ENCODE assay signal across 8 cellular contexts in genomic region chr5:149680810-149681221, GRCh38. TPM values are rescaled to one million over a fixed set of nuclear protein-coding genes. Genes with fewer than 3 reads are reported as not detected.
DNase-seq lines count a peak whose midpoint lies in the region; ATAC-seq, FAIRE-seq and TF ChIP-seq lines count a peak whose summit lies in the region.

No MANE protein-coding gene starts in this region.

- H3K9me3 Mint-ChIP-seq in activated naive CD4-positive, alpha-beta T cell treated with anti-CD3 and anti-CD28 coated beads, Interleukin-2, amount 10 ng/mL, durations not matched to agents 7 days and 5 days: no peaks in the 10 kb centered on the region
- H3K9me3 Mint-ChIP-seq in immature natural killer cell: no peaks in the 10 kb centered on the region

- no peak overlapping the region for H3K27ac Mint-ChIP-seq in activated naive CD4-positive, alpha-beta T cell treated with anti-CD3 and anti-CD28 coated beads, Interleukin-2, amount 10 ng/mL, durations not matched to agents 7 days and 5 days
- H3K27ac Mint-ChIP-seq in immature natural killer cell: no peak overlapping the region

- peak; percentile 72 for FAIRE-seq in GM12891 (lab: Jason Lieb, UNC)

- no peak for TF ChIP-seq POLR2A in GM12891 (IDR thresholded peaks at IDR 0.05; ENCODE audit: low read depth, low read length)

- ATAC-seq in GM21619 (IDR thresholded peaks at IDR 0.05; ENCODE audit: unreplicated experiment): peak; percentile 97

- CTCF ChIA-PET in activated naive CD4-positive, alpha-beta T cell treated with anti-CD3 and anti-CD28 coated beads, Interleukin-2, amount 10 ng/mL, durations not matched to agents 7 days and 5 days (lab: Charles Lee): interaction anchor here (2.3 kb wide), 1 partner anchor 13 kb away, joined by 15 read pairs; no protein-coding TSS in a partner anchor

- in situ Hi-C loops in KBM-7 (cut with MboI; ENCODE audit: low pct_unique_long_range_greater_than_20kb, low sequenced_read_pairs): no loop called here

- DNase-seq in GM12891 (ENCODE audit: insufficient read length, low spot score) (peak; percentile 60), KBM-7 (peak; percentile 89), inferior parietal cortex (ENCODE audit: extremely low spot score) (peak; percentile 16), activated gamma-delta T cell (lab: John Stamatoyannopoulos, UW) (no peak), immature natural killer cell (no peak)
- no peak for DNase-seq in activated effector memory CD4-positive, alpha-beta T cell treated with Interleukin-2 at 50 U/mL for 16 hours
- no peak for DNase-seq in activated naive CD4-positive, alpha-beta T cell treated with anti-CD3 and anti-CD28 coated beads, Interleukin-2, amount 10 ng/mL, durations not matched to agents 7 days and 5 days

- no peaks in the 10 kb centered on the region for H3K36me3 Mint-ChIP-seq in activated naive CD4-positive, alpha-beta T cell treated with anti-CD3 and anti-CD28 coated beads, Interleukin-2, amount 10 ng/mL, durations not matched to agents 7 days and 5 days
- H3K36me3 Mint-ChIP-seq in immature natural killer cell: no peaks in the 10 kb centered on the region

- peaks cover 56% of the 10 kb centered on the region for H3K27me3 Mint-ChIP-seq in activated naive CD4-positive, alpha-beta T cell treated with anti-CD3 and anti-CD28 coated beads, Interleukin-2, amount 10 ng/mL, durations not matched to agents 7 days and 5 days
- peaks cover 4 to 15% (median 6%) of the 10 kb centered on the region in 3 donors for H3K27me3 Mint-ChIP-seq in immature natural killer cell (ENCODE audit: low read depth in 3 of 3)

- no peak overlapping the region for H3K4me3 Mint-ChIP-seq in activated naive CD4-positive, alpha-beta T cell treated with anti-CD3 and anti-CD28 coated beads, Interleukin-2, amount 10 ng/mL, durations not matched to agents 7 days and 5 days
- no peak overlapping the region for H3K4me3 Mint-ChIP-seq in immature natural killer cell

- no peaks in the 10 kb centered on the region for H3K4me1 Mint-ChIP-seq in activated naive CD4-positive, alpha-beta T cell treated with anti-CD3 and anti-CD28 coated beads, Interleukin-2, amount 10 ng/mL, durations not matched to agents 7 days and 5 days
- H3K4me1 Mint-ChIP-seq in immature natural killer cell: no peaks in the 10 kb centered on the region

TF ChIP-seq in GM12891, 5 proteins besides CTCF, POLR2A, EP300 and RAD21:
- TF ChIP-seq SPI1 (IDR thresholded peaks at IDR 0.05; ENCODE audit: low read depth, low read length): peak; percentile 100
- no peak for TF ChIP-seq TAF1 (IDR thresholded peaks at IDR 0.05; ENCODE audit: low read depth, low read length)

RNA-seq across cellular contexts. Expression of gene PPARGC1B, which starts 49.3 kb away (rescaled TPM):
- polyA plus RNA-seq in GM12891 (2012; ENCODE audit: low read depth, missing spikeins): 3.9 TPM
- under 1 TPM in 1 of 3 donors, not detected in 2; 0.62 TPM for polyA plus RNA-seq in immature natural killer cell

Comparison
In these comparisons a context has a peak if more than half of its experiments do, and no peak if none do; other contexts are left out.
1. DNase-seq: peak in GM12891 (single experiment), KBM-7 (single experiment) and inferior parietal cortex (single experiment); none in activated gamma-delta T cell (single experiment), activated effector memory CD4-positive, alpha-beta T cell treated with Interleukin-2 at 50 U/mL for 16 hours (single experiment), activated naive CD4-positive, alpha-beta T cell treated with anti-CD3 and anti-CD28 coated beads, Interleukin-2, amount 10 ng/mL, durations not matched to agents 7 days and 5 days (single experiment) and immature natural killer cell (0 of 3).